ENCODE assay signal across 8 cellular contexts in genomic region chr2:201149064-201149820, GRCh38. TPM values are rescaled to one million over a fixed set of nuclear protein-coding genes. Genes with fewer than 3 reads are reported as not detected.
A peak's percentile ranks its signal among the peaks of the same experiment; 100 is the strongest.
DNase-seq lines count a peak whose midpoint lies in the region; ATAC-seq, FAIRE-seq and TF ChIP-seq lines count a peak whose summit lies in the region.

No MANE protein-coding gene starts in this region.

- peaks cover 26 to 42% of the 10 kb centered on the region in 2 donors for H3K4me1 Mint-ChIP-seq in effector memory CD8-positive, alpha-beta T cell (ENCODE audit: low read depth in 2 of 2)

- H3K36me3 Mint-ChIP-seq in effector memory CD8-positive, alpha-beta T cell (ENCODE audit: insufficient read depth) = peaks cover 84% of the 10 kb centered on the region

- no peaks in the 10 kb centered on the region for H3K27me3 Mint-ChIP-seq in effector memory CD8-positive, alpha-beta T cell

- no peak overlapping the region for H3K4me3 ChIP-seq in AG04450 (ENCODE audit: low read depth, low read length)
- H3K4me3 ChIP-seq in mucosa of stomach (ENCODE audit: low read length) = no peak overlapping the region
- no peak overlapping the region for H3K4me3 ChIP-seq in suprapubic skin

- peak overlapping the region; percentile 31 for H3K4me3 Mint-ChIP-seq in effector memory CD8-positive, alpha-beta T cell

- no peak for ATAC-seq in effector memory CD8-positive, alpha-beta T cell (replicated peaks)
- no peak for ATAC-seq in HG02623 (IDR thresholded peaks at IDR 0.05; ENCODE audit: unreplicated experiment)

- DNase-seq in AG04450 (ENCODE audit: low read depth, low spot score) = no peak
- DNase-seq in NCI-H460 (ENCODE audit: extremely low read depth, low read depth) = peak; percentile 62
- no peak for DNase-seq in effector memory CD8-positive, alpha-beta T cell
- DNase-seq in suprapubic skin (ENCODE audit: low spot score in 2 of 2) = no peak
- DNase-seq in GM12892 (ENCODE audit: insufficient read length) = no peak
- no peak for DNase-seq in GOT3 (lab: John Stamatoyannopoulos, UW)

- peaks cover 52% of the 10 kb centered on the region for H3K4me1 ChIP-seq in mucosa of stomach (ENCODE audit: control insufficient read depth, insufficient read depth, low read length)
- peaks cover 15% of the 10 kb centered on the region for H3K4me1 ChIP-seq in suprapubic skin

- POLR2A ChIA-PET in AG04450 (lab: Yijun Ruan, JAX) = interaction anchor here (2.4 kb wide), 1 partner anchor 33 kb away, joined by 9 read pairs; the partner anchor contains the start of gene CFLAR

- 91% methylated on average over 2 of the region's 2 CpGs for WGBS in suprapubic skin

- H3K27me3 ChIP-seq in AG04450 (ENCODE audit: control insufficient read depth, insufficient read depth, low read length) = no peaks in the 10 kb centered on the region
- no peaks in the 10 kb centered on the region for H3K27me3 ChIP-seq in mucosa of stomach (ENCODE audit: control insufficient read depth, insufficient read depth, low read length)
- H3K27me3 ChIP-seq in suprapubic skin = no peaks in the 10 kb centered on the region

- H3K27ac ChIP-seq in AG04450 (ENCODE audit: low read depth, low read length) (peak overlapping the region; percentile 69), suprapubic skin (no peak overlapping the region)

- TF ChIP-seq CTCF in AG04450 (IDR thresholded peaks at IDR 0.05; ENCODE audit: low read depth, low read length) (no peak), suprapubic skin (IDR thresholded peaks at IDR 0.05) (no peak)

- CTCF ChIA-PET in AG04450 (lab: Charles Lee) = interaction anchor here (1.6 to 3.0 kb wide), 2 partner anchors 9 to 30 kb away, joined by 8 to 14 read pairs; no protein-coding TSS in a partner anchor

- TF ChIP-seq POLR2A in suprapubic skin (IDR thresholded peaks at IDR 0.05) = no peak
- TF ChIP-seq POLR2A in GM12892 (IDR thresholded peaks at IDR 0.05; ENCODE audit: low read depth, low read length) = no peak

- H3K9ac ChIP-seq in mucosa of stomach (ENCODE audit: low read length) = peak overlapping the region; percentile 54

- H3K36me3 ChIP-seq in mucosa of stomach (ENCODE audit: control insufficient read depth, insufficient read depth, low read length) (peaks cover 7% of the 10 kb centered on the region), suprapubic skin (peaks cover 65% of the 10 kb centered on the region)

- TF ChIP-seq EP300 in suprapubic skin (IDR thresholded peaks at IDR 0.05) = no peak

- FAIRE-seq in GM12892 (lab: Jason Lieb, UNC) = no peak

- peak overlapping the region; percentile 84 to 98 for H3K27ac Mint-ChIP-seq in effector memory CD8-positive, alpha-beta T cell

- no peaks in the 10 kb centered on the region for H3K9me3 ChIP-seq in AG04450 (ENCODE audit: control insufficient read depth, insufficient read depth, low read length)
- no peaks in the 10 kb centered on the region for H3K9me3 ChIP-seq in mucosa of stomach (ENCODE audit: control insufficient read depth, low read length)
- H3K9me3 ChIP-seq in suprapubic skin = no peaks in the 10 kb centered on the region

- no peaks in the 10 kb centered on the region for H3K9me3 Mint-ChIP-seq in effector memory CD8-positive, alpha-beta T cell

RNA-seq across cellular contexts. Expression of gene CFLAR, which starts 33.3 kb away (rescaled TPM):
- polyA plus RNA-seq in AG04450 (2011; rRNA removed) = 32.7 and 36.3 TPM in 2 replicates
- polyA minus RNA-seq in AG04450 (2011; rRNA and poly(A)+ RNA removed) = 69.2 and 71.5 TPM in 2 replicates
- 70.1 and 71.1 TPM in 2 replicates for total RNA-seq in NCI-H460 (2014; rRNA removed; shearing (Covaris generic))
- 36.7 and 39.2 TPM in 2 replicates for polyA plus RNA-seq in NCI-H460 (2014; cell fraction: nucleus; rRNA removed)
- 100 to 1,000 TPM; 116 to 250 (median 147) TPM for total RNA-seq in suprapubic skin
- 246 TPM for polyA plus RNA-seq in GM12892 (2012; ENCODE audit: missing spikeins)

RNA-seq across cellular contexts. Expression of gene CASP10, which starts 33.7 kb away (rescaled TPM):
- 1.5 and 2.6 TPM in 2 replicates for polyA plus RNA-seq in AG04450 (2011; rRNA removed)
- polyA minus RNA-seq in AG04450 (2011; rRNA and poly(A)+ RNA removed) = 2.8 and 3.2 TPM in 2 replicates
- total RNA-seq in NCI-H460 (2014; rRNA removed; shearing (Covaris generic)) = 12.7 and 13.0 TPM in 2 replicates
- polyA plus RNA-seq in NCI-H460 (2014; cell fraction: nucleus; rRNA removed) = 9.8 and 12.9 TPM in 2 replicates
- total RNA-seq in suprapubic skin = 10 to 100 TPM in 1 of 4 donors, 1 to 10 TPM in 3; 3.7 to 19.0 (median 7.4) TPM
- polyA plus RNA-seq in GM12892 (2012; ENCODE audit: missing spikeins) = 7.7 TPM
